9 cellular contexts compared by ENCODE assay signal in genomic region chr20:41232971-41233926, GRCh38.
DNase-seq lines count a peak whose midpoint lies in the region; ATAC-seq and TF ChIP-seq lines count a peak whose summit lies in the region.
"Had no signal": no experiment of that assay in that cellular context is flagged by ENCODE, and none has a peak within 500 bp of the region (broad histone marks: within the 10 kb centered on the region; RNA-seq: fewer than 3 reads in every experiment).

No MANE protein-coding gene starts in this region.

- H3K4me1 ChIP-seq in HCT116 (ENCODE audit: control insufficient read depth in 1 of 2, insufficient read depth in 2 of 2, low read length in 2 of 2) (peaks cover 7 to 19% of the 10 kb centered on the region in 2 experiments), adipocyte (ENCODE audit: control insufficient read depth, insufficient read depth, low read length) (peaks cover 49% of the 10 kb centered on the region), right cardiac atrium (ENCODE audit: control insufficient read depth, insufficient read depth, low read length) (peaks cover 20% of the 10 kb centered on the region)

- no peak overlapping the region for H2AFZ ChIP-seq in HCT116 (ENCODE audit: low read depth, low read length, poor library complexity, severe bottlenecking)

- BruUV-seq in HCT116 (replicated peaks; lab: Mats Ljungman, UMichigan), result no TSS peak

- H3K4me3 Mint-ChIP-seq in stimulated activated naive CD8-positive, alpha-beta T cell treated with anti-CD3 and anti-CD28 coated beads, Interleukin-15, amount 100 ng/mL, for 72 hours, result peak overlapping the region; percentile 33 to 67
- H3K4me3 Mint-ChIP-seq: neural crest cell had no signal

- no peak for TF ChIP-seq RAD21 in HCT116 (IDR thresholded peaks at IDR 0.05; ENCODE audit: low read depth)

- no peaks in the 10 kb centered on the region for H3K9me2 ChIP-seq in HCT116 (ENCODE audit: insufficient read depth)

- 72% methylated on average over 6 of the region's 6 CpGs for WGBS in right cardiac atrium

- POLR2A ChIA-PET in HCT116 (lab: Charles Lee), result interaction anchor here (1.0 kb wide), 1 partner anchor 60 kb away, joined by 4 read pairs; no protein-coding TSS in a partner anchor

- H3K4me3 ChIP-seq in HCT116 (replicated peaks in 1 of 2; ENCODE audit: low read depth in 1 of 2, low read length in 2 of 2) (peak overlapping the region in 1 of 2 experiments; percentile 17; a peak in 1 of 4 replicates), adipocyte (ENCODE audit: low read length) (peak overlapping the region; percentile 10), right cardiac atrium (ENCODE audit: low read length) (no peak overlapping the region)

- no peaks in the 10 kb centered on the region for H3K9me3 Mint-ChIP-seq in stimulated activated naive CD8-positive, alpha-beta T cell treated with anti-CD3 and anti-CD28 coated beads, Interleukin-15, amount 100 ng/mL, for 72 hours

- H3K27me3 Mint-ChIP-seq in stimulated activated naive CD8-positive, alpha-beta T cell treated with anti-CD3 and anti-CD28 coated beads, Interleukin-15, amount 100 ng/mL, for 72 hours, result no peaks in the 10 kb centered on the region

- TF ChIP-seq POLR2A in HCT116 (IDR thresholded peaks at IDR 0.05; ENCODE audit: borderline replicate concordance, extremely low read depth, insufficient read depth, insufficient read length), result no peak

- H3K36me3 ChIP-seq in HCT116 (ENCODE audit: control insufficient read depth in 1 of 2, insufficient read depth in 2 of 2, low read length in 2 of 2) (no peaks in the 10 kb centered on the region), adipocyte (ENCODE audit: control insufficient read depth, insufficient read depth, low read length, severe bottlenecking) (peaks cover 4% of the 10 kb centered on the region)

- H3K27ac Mint-ChIP-seq in stimulated activated naive CD8-positive, alpha-beta T cell treated with anti-CD3 and anti-CD28 coated beads, Interleukin-15, amount 100 ng/mL, for 72 hours, result no peak overlapping the region

- intact Hi-C loops in HCT116 (cut with micrococcal nuclease) (loop anchor here (1.0 kb wide), 3 partner anchors 60 to 265 kb away; partner anchors contain the start of gene LPIN3), right cardiac atrium (cut with DNase I) (loop anchor here in 2 of 4 donors (5.0 kb wide), 3 partner anchors 56 to 104 kb away; no protein-coding TSS in a partner anchor)

- H3K4me1 Mint-ChIP-seq in stimulated activated naive CD8-positive, alpha-beta T cell treated with anti-CD3 and anti-CD28 coated beads, Interleukin-15, amount 100 ng/mL, for 72 hours, result peaks cover 52% of the 10 kb centered on the region

- no peaks in the 10 kb centered on the region for H3K9me3 ChIP-seq in HCT116 (ENCODE audit: control insufficient read depth in 1 of 2, insufficient read depth in 1 of 2, low read depth in 1 of 2, low read length in 2 of 2)
- H3K9me3 ChIP-seq in adipocyte (ENCODE audit: control insufficient read depth, low read length), result no peaks in the 10 kb centered on the region
- no peaks in the 10 kb centered on the region for H3K9me3 ChIP-seq in right cardiac atrium (ENCODE audit: control insufficient read depth, low read length)

- no peak for DNase-seq in HCT116 (ENCODE audit: low read depth, low spot score)
- DNase-seq in adipocyte (ENCODE audit: low read depth), result peak; percentile 86
- DNase-seq in right cardiac atrium, result no peak
- DNase-seq in stimulated activated naive CD8-positive, alpha-beta T cell treated with anti-CD3 and anti-CD28 coated beads, Interleukin-15, amount 100 ng/mL, for 72 hours, result no peak
- no peak for DNase-seq in activated naive CD4-positive, alpha-beta T cell treated with Interleukin-2 at 50 U/mL for 16 hours

- no peak for TF ChIP-seq CTCF in HCT116 (IDR thresholded peaks at IDR 0.05 in 2 of 3, conservative IDR thresholded peaks at IDR 0.05 in 1 of 3; ENCODE audit: borderline replicate concordance in 1 of 3, insufficient read depth in 1 of 3, low read depth in 2 of 3, low read length in 2 of 3)

- no peaks in the 10 kb centered on the region for H4K20me1 ChIP-seq in HCT116 (ENCODE audit: insufficient read depth)

- CTCF ChIA-PET in HCT116 (lab: Charles Lee), result interaction anchor here (0.9 to 2.3 kb wide), 13 partner anchors 9 to 265 kb away, joined by 3 to 13 read pairs (median 6); partner anchors contain the start of gene LPIN3

- RAD21 ChIA-PET in HCT116 (lab: Charles Lee; ENCODE audit: low non-redundant PET in 1 of 2, low total read pairs in 2 of 2, uncharacterized antibody in 2 of 2, unreplicated experiment in 2 of 2), result interaction anchor here in 1 of 2 experiments (0.8 kb wide), 1 partner anchor 60 kb away, joined by 3 read pairs; no protein-coding TSS in a partner anchor

- H3K27ac ChIP-seq in HCT116 (ENCODE audit: low read depth, low read length) (no peak overlapping the region), right cardiac atrium (ENCODE audit: low read length) (peak overlapping the region; percentile 90)

- H3K27me3 ChIP-seq in HCT116 (ENCODE audit: insufficient read depth, low read length), result no peaks in the 10 kb centered on the region
- H3K27me3 ChIP-seq in adipocyte (replicated peaks; ENCODE audit: control insufficient read depth, insufficient read depth, low read length), result no peaks in the 10 kb centered on the region
- no peaks in the 10 kb centered on the region for H3K27me3 ChIP-seq in right cardiac atrium (ENCODE audit: control insufficient read depth, insufficient read depth)

- ATAC-seq in HCT116 (peak; percentile 31), right cardiac atrium (peak; percentile 14 to 53), HG03097 (IDR thresholded peaks at IDR 0.05; ENCODE audit: low FRiP score, unreplicated experiment) (no peak), GM18520 (IDR thresholded peaks at IDR 0.05; ENCODE audit: unreplicated experiment) (no peak), HG03196 (IDR thresholded peaks at IDR 0.05; ENCODE audit: unreplicated experiment) (no peak)
- ATAC-seq in stimulated activated naive CD8-positive, alpha-beta T cell treated with anti-CD3 and anti-CD28 coated beads, Interleukin-15, amount 100 ng/mL, for 72 hours, result no peak

- no peaks in the 10 kb centered on the region for H3K79me2 ChIP-seq in HCT116 (ENCODE audit: insufficient read depth, low read length)

- peak overlapping the region; percentile 22 for H3K9ac ChIP-seq in HCT116 (ENCODE audit: low read length)
- peak overlapping the region; percentile 73 for H3K9ac ChIP-seq in adipocyte (ENCODE audit: low read length)

- H3K4me2 ChIP-seq in HCT116 (ENCODE audit: low read length), result peak overlapping the region; percentile 60

TF ChIP-seq in HCT116, 20 proteins besides CTCF, POLR2A, EP300 and RAD21:
- TF ChIP-seq POLR2AphosphoS5 (IDR thresholded peaks at IDR 0.05; ENCODE audit: low read depth, low read length), result no peak
- TF ChIP-seq SP1 (IDR thresholded peaks at IDR 0.05; ENCODE audit: low read depth), result no peak
- TF ChIP-seq EZH2 (IDR thresholded peaks at IDR 0.05), result no peak
- TF ChIP-seq EGR1 (IDR thresholded peaks at IDR 0.05; ENCODE audit: low read depth), result no peak
- no peak for TF ChIP-seq JUND (IDR thresholded peaks at IDR 0.05)
- no peak for TF ChIP-seq CEBPB (IDR thresholded peaks at IDR 0.05; ENCODE audit: low read depth)
- TF ChIP-seq CBX3 (IDR thresholded peaks at IDR 0.05; ENCODE audit: low read depth), result no peak
- TF ChIP-seq ZFX (IDR thresholded peaks at IDR 0.05), result no peak
- no peak for TF ChIP-seq TCF7L2 (IDR thresholded peaks at IDR 0.05; ENCODE audit: borderline replicate concordance, extremely low read depth, insufficient read depth, insufficient read length)
- no peak for TF ChIP-seq EZH2phosphoT487 (IDR thresholded peaks at IDR 0.05; ENCODE audit: borderline replicate concordance)
- TF ChIP-seq ZBTB33 (IDR thresholded peaks at IDR 0.05; ENCODE audit: extremely low read depth, insufficient replicate concordance, low read length), result no peak
TF ChIP-seq in HCT116: peak in this region for 0.

Comparison
In these comparisons a context has a peak if more than half of its experiments do, and no peak if none do; other contexts are left out.
1. ATAC-seq: peak in HCT116 (single experiment) and right cardiac atrium (2 of 2); none in stimulated activated naive CD8-positive, alpha-beta T cell treated with anti-CD3 and anti-CD28 coated beads, Interleukin-15, amount 100 ng/mL, for 72 hours (single experiment), HG03097 (single experiment), GM18520 (single experiment) and HG03196 (single experiment).